Comparison of ENCODE assay signal across 19 cellular contexts in genomic region chr16:11229906-11230305, GRCh38. TPM values are rescaled to one million over a fixed set of nuclear protein-coding genes. Genes with fewer than 3 reads are reported as not detected.
DNase-seq lines count a peak whose midpoint lies in the region; ATAC-seq and TF ChIP-seq lines count a peak whose summit lies in the region.
"Had no signal": no experiment of that assay in that cellular context is flagged by ENCODE, and none has a peak within 500 bp of the region (broad histone marks: within the 10 kb centered on the region; RNA-seq: fewer than 3 reads in every experiment).

No MANE protein-coding gene starts in this region.

- H3K4me1 Mint-ChIP-seq in MCF 10A (ENCODE audit: insufficient read depth, unreplicated experiment), result peaks cover 9% of the 10 kb centered on the region

- H3K9ac ChIP-seq in mammary epithelial cell (ENCODE audit: insufficient read depth, low read length), result no peak overlapping the region

- peaks cover 4% of the 10 kb centered on the region for H3K36me3 Mint-ChIP-seq in MCF 10A (ENCODE audit: insufficient read depth, unreplicated experiment)

- TF ChIP-seq CTCF in MCF 10A (IDR thresholded peaks at IDR 0.05; ENCODE audit: unreplicated experiment) (no peak), mammary epithelial cell (conservative IDR thresholded peaks at IDR 0.05 in 1 of 2, IDR thresholded peaks at IDR 0.05 in 1 of 2; ENCODE audit: extremely low read depth in 1 of 2, insufficient read depth in 1 of 2, low read depth in 1 of 2, low read length in 2 of 2) (no peak), PC-9 (conservative IDR thresholded peaks at IDR 0.05) (no peak), stomach (IDR thresholded peaks at IDR 0.05) (no peak), foreskin keratinocyte (conservative IDR thresholded peaks at IDR 0.05) (no peak)

- H3K27me3 ChIP-seq in mammary epithelial cell (ENCODE audit: insufficient read depth, low read length) (no peaks in the 10 kb centered on the region), PC-9 (ENCODE audit: insufficient read depth, low read depth) (no peaks in the 10 kb centered on the region), stomach (no peaks in the 10 kb centered on the region), foreskin keratinocyte (no peaks in the 10 kb centered on the region)
- H3K27me3 ChIP-seq: cardiac muscle cell, gastroesophageal sphincter, suprapubic skin had no signal

- DNase-seq in MCF 10A (ENCODE audit: unreplicated experiment) (peak; percentile 88), mammary epithelial cell (no peak), PC-9 (peak; percentile 63 to 65), cerebellar cortex (ENCODE audit: low spot score) (peak; percentile 81), stomach (peak; percentile 62), NCI-H2107 treated with DMSO at 0.1 percent for 48 hours (lab: John Stamatoyannopoulos, UW; ENCODE audit: unreplicated experiment) (no peak), foreskin keratinocyte (no peak)
- DNase-seq: activated CD4-positive, CD25-positive, alpha-beta regulatory T cell treated with anti-CD3 and anti-CD28 coated beads, Interleukin-2, amount 50 U/mL, for 72 hours; activated effector memory CD4-positive, alpha-beta T cell treated with Interleukin-2 at 50 U/mL for 16 hours; DMS 273 treated with DMSO at 0.1 percent for 48 hours; midbrain; NCI-H510A; SW 1271 had no signal

- no peak for TF ChIP-seq EP300 in stomach (IDR thresholded peaks at IDR 0.05)

- H3K4me2 ChIP-seq in mammary epithelial cell (ENCODE audit: insufficient read depth, low read depth, low read length), result no peak overlapping the region
- no peak overlapping the region for H3K4me2 ChIP-seq in PC-9

- H3F3A ChIP-seq in PC-9 (ENCODE audit: insufficient read depth, low read depth), result peaks cover 7% of the 10 kb centered on the region; the same call in 1 of the 2 replicates

- H3K4me3 Mint-ChIP-seq in MCF 10A (ENCODE audit: unreplicated experiment), result no peak overlapping the region

- WGBS in mammary epithelial cell (ENCODE audit: low coverage, missing lambda C conversion rate), result 3% methylated on average over 4 of the region's 4 CpGs
- 53 to 74% (median 69%) methylated on average over 4 of the region's 4 CpGs for WGBS in stomach, 5 donors

- no peak overlapping the region for H3K27ac ChIP-seq in mammary epithelial cell (ENCODE audit: insufficient read depth, low read depth, low read length)
- no peak overlapping the region for H3K27ac ChIP-seq in PC-9
- no peak overlapping the region for H3K27ac ChIP-seq in stomach
- no peak overlapping the region for H3K27ac ChIP-seq in foreskin keratinocyte
- H3K27ac ChIP-seq: cardiac muscle cell, gastroesophageal sphincter, suprapubic skin had no signal

- H3K4me3 ChIP-seq in mammary epithelial cell (replicated peaks in 1 of 3; ENCODE audit: insufficient read depth in 1 of 3, low read depth in 2 of 3, low read length in 3 of 3) (no peak overlapping the region), PC-9 (no peak overlapping the region), stomach (no peak overlapping the region)
- H3K4me3 ChIP-seq: cardiac muscle cell, gastroesophageal sphincter, suprapubic skin had no signal

- H3K9me3 ChIP-seq in mammary epithelial cell (replicated peaks; ENCODE audit: insufficient read depth, low read length) (no peaks in the 10 kb centered on the region), PC-9 (ENCODE audit: insufficient read depth, low read depth) (no peaks in the 10 kb centered on the region), stomach (no peaks in the 10 kb centered on the region)
- H3K9me3 ChIP-seq: gastroesophageal sphincter, suprapubic skin had no signal

- H3K79me2 ChIP-seq in mammary epithelial cell (ENCODE audit: insufficient read depth, low read length), result no peaks in the 10 kb centered on the region
- H3K79me2 ChIP-seq in PC-9 (ENCODE audit: low read depth), result no peaks in the 10 kb centered on the region

- H2AFZ ChIP-seq in mammary epithelial cell (ENCODE audit: low read depth, low read length) (no peak overlapping the region), PC-9 (no peak overlapping the region)

- H3K9me2 ChIP-seq in PC-9 (ENCODE audit: insufficient read depth), result no peaks in the 10 kb centered on the region

- H3K36me3 ChIP-seq in mammary epithelial cell (ENCODE audit: insufficient read depth, low read length) (no peaks in the 10 kb centered on the region), PC-9 (ENCODE audit: low read depth) (no peaks in the 10 kb centered on the region), stomach (no peaks in the 10 kb centered on the region)
- H3K36me3 ChIP-seq: cardiac muscle cell, gastroesophageal sphincter, suprapubic skin had no signal

- TF ChIP-seq POLR2A in stomach (IDR thresholded peaks at IDR 0.05), result no peak

- POLR2A ChIA-PET in MCF 10A (lab: Yijun Ruan, JAX) (interaction anchor here (0.6 kb wide), 1 partner anchor 354 kb away, joined by 3 read pairs; no protein-coding TSS in a partner anchor), PC-9 (lab: Charles Lee; ENCODE audit: unreplicated experiment) (interaction anchor here (0.7 kb wide), 1 partner anchor 96 kb away, joined by 7 read pairs; no protein-coding TSS in a partner anchor)

- no peak for ATAC-seq in GM18511 (IDR thresholded peaks at IDR 0.05; ENCODE audit: unreplicated experiment)
- no peak for ATAC-seq in foreskin keratinocyte
- ATAC-seq: gastroesophageal sphincter, Panc1 had no signal

- no peaks in the 10 kb centered on the region for H4K20me1 ChIP-seq in mammary epithelial cell (ENCODE audit: insufficient read depth, low read length)
- no peaks in the 10 kb centered on the region for H4K20me1 ChIP-seq in PC-9 (ENCODE audit: insufficient read depth)

- dilution Hi-C loops in mammary epithelial cell (cut with HindIII; ENCODE audit: low sequenced_read_pairs), result loop anchor here (5.0 kb wide), 1 partner anchor 278 kb away; no protein-coding TSS in a partner anchor

- CTCF ChIA-PET in MCF 10A (lab: Yijun Ruan, JAX), result interaction anchor here (0.6 to 0.9 kb wide), 2 partner anchors 9 to 69 kb away, joined by 3 read pairs; no protein-coding TSS in a partner anchor
- CTCF ChIA-PET in mammary epithelial cell (lab: Charles Lee; ENCODE audit: low non-redundant PET), result no interaction called here
- CTCF ChIA-PET in PC-9 (lab: Charles Lee), result no interaction called here

- no peaks in the 10 kb centered on the region for H3K9me3 Mint-ChIP-seq in MCF 10A (ENCODE audit: unreplicated experiment)

- in situ Hi-C loops in mammary epithelial cell (cut with MboI; ENCODE audit: low sequenced_read_pairs in 2 of 2), result no loop called here

- H3K27me3 Mint-ChIP-seq in MCF 10A (ENCODE audit: insufficient read depth, unreplicated experiment), result peaks cover 9% of the 10 kb centered on the region

- intact Hi-C loops in MCF 10A (cut with micrococcal nuclease), result no loop called here
- intact Hi-C loops in mammary epithelial cell (cut with micrococcal nuclease), result no loop called here
- intact Hi-C loops in PC-9 (cut with micrococcal nuclease; ENCODE audit: unreplicated experiment), result no loop called here
- intact Hi-C loops in stomach (cut with DNase I; ENCODE audit: low total_unique reads), result no loop called here

- no peak overlapping the region for H3K27ac Mint-ChIP-seq in MCF 10A (ENCODE audit: low read depth, unreplicated experiment)

- no TSS peak for BruUV-seq in MCF 10A (replicated peaks; lab: Mats Ljungman, UMichigan)
- BruUV-seq in mammary epithelial cell (replicated peaks; lab: Mats Ljungman, UMichigan), result no TSS peak
- no TSS peak for BruUV-seq in PC-9 (replicated peaks; lab: Mats Ljungman, UMichigan)

- no peaks in the 10 kb centered on the region for H3K4me1 ChIP-seq in mammary epithelial cell (ENCODE audit: insufficient read depth, low read length)
- H3K4me1 ChIP-seq in PC-9 (replicated peaks; ENCODE audit: insufficient read depth), result no peaks in the 10 kb centered on the region
- H3K4me1 ChIP-seq in stomach, result peaks cover 8 to 19% (median 13%) of the 10 kb centered on the region in 4 donors
- H3K4me1 ChIP-seq in foreskin keratinocyte, result peaks cover 3% of the 10 kb centered on the region

RNA-seq across cellular contexts. Expression of gene SOCS1, which starts 26.1 kb away (rescaled TPM):
- total RNA-seq in MCF 10A (2022), result 1.4 and 1.6 TPM in 2 replicates
- 1 to 10 TPM; 2.0 to 7.9 TPM for total RNA-seq in mammary epithelial cell
- 3.5 TPM for polyA plus RNA-seq in mammary epithelial cell
- 1.4 TPM for polyA minus RNA-seq in mammary epithelial cell
- total RNA-seq in PC-9 (2021), result 4.6 and 6.7 TPM in 2 replicates
- total RNA-seq in stomach, result 10 to 100 TPM in 3 of 5 donors, 1 to 10 TPM in 2; 4.2 to 45.5 (median 12.1) TPM
- polyA plus RNA-seq in stomach, result 10 to 100 TPM in 2 of 3 donors, 1 to 10 TPM in 1; 9.4 to 14.7 (median 11.0) TPM
- 5.2 and 6.3 TPM in 2 replicates for total RNA-seq in foreskin keratinocyte
- polyA plus RNA-seq in foreskin keratinocyte, result 8.8 and 13.1 TPM in 2 replicates

RNA-seq across cellular contexts. Expression of gene TNP2, which starts 39.2 kb away (rescaled TPM):
- total RNA-seq in MCF 10A (2022) (not detected in 2 replicates), mammary epithelial cell (not detected), PC-9 (2021) (not detected in 2 replicates), stomach (not detected), foreskin keratinocyte (not detected in 2 replicates)
- polyA plus RNA-seq in mammary epithelial cell (not detected), stomach (not detected), foreskin keratinocyte (not detected in 2 replicates)
- polyA minus RNA-seq in mammary epithelial cell, result not detected
- total RNA-seq: cardiac muscle cell, gastroesophageal sphincter, H1, suprapubic skin had no signal
- polyA plus RNA-seq: cardiac muscle cell, H1 had no signal

RNA-seq across cellular contexts. Expression of gene PRM3, which starts 43.5 kb away (rescaled TPM):
- total RNA-seq in MCF 10A (2022) (not detected in 2 replicates), mammary epithelial cell (not detected), PC-9 (2021) (not detected in 2 replicates), stomach (not detected), foreskin keratinocyte (not detected in 2 replicates)
- polyA plus RNA-seq in mammary epithelial cell (not detected), stomach (not detected), foreskin keratinocyte (not detected in 2 replicates)
- not detected for polyA minus RNA-seq in mammary epithelial cell
- total RNA-seq: cardiac muscle cell, gastroesophageal sphincter, H1, suprapubic skin had no signal
- polyA plus RNA-seq: cardiac muscle cell, H1 had no signal

RNA-seq across cellular contexts. Expression of gene PRM2, which starts 46.4 kb away (rescaled TPM):
- total RNA-seq in MCF 10A (2022) (not detected in 2 replicates), mammary epithelial cell (not detected), PC-9 (2021) (not detected in 2 replicates), stomach (not detected), foreskin keratinocyte (not detected in 2 replicates)
- polyA plus RNA-seq in mammary epithelial cell (not detected), stomach (not detected), foreskin keratinocyte (not detected in 2 replicates)
- polyA minus RNA-seq in mammary epithelial cell, result not detected
- total RNA-seq: gastroesophageal sphincter, H1, suprapubic skin had no signal
- polyA plus RNA-seq: cardiac muscle cell, H1 had no signal

RNA-seq across cellular contexts. Expression of gene PRM1, which starts 51.2 kb away (rescaled TPM):
- total RNA-seq in MCF 10A (2022), result not detected in 2 replicates
- not detected for total RNA-seq in mammary epithelial cell
- polyA plus RNA-seq in mammary epithelial cell, result not detected
- not detected for polyA minus RNA-seq in mammary epithelial cell
- not detected in 2 replicates for total RNA-seq in PC-9 (2021)
- not detected for total RNA-seq in stomach
- polyA plus RNA-seq in stomach, result not detected
- total RNA-seq in foreskin keratinocyte, result not detected in 2 replicates
- polyA plus RNA-seq in foreskin keratinocyte, result not detected in 2 replicates
- total RNA-seq: cardiac muscle cell, gastroesophageal sphincter, suprapubic skin had no signal
- polyA plus RNA-seq: cardiac muscle cell had no signal

Comparison
In these comparisons a context has a peak if more than half of its experiments do, and no peak if none do; other contexts are left out.
1. DNase-seq: peak in MCF 10A (single experiment), PC-9 (2 of 2), cerebellar cortex (single experiment) and stomach (single experiment); none in mammary epithelial cell (single experiment), NCI-H2107 treated with DMSO at 0.1 percent for 48 hours (single experiment) and foreskin keratinocyte (0 of 2).